9 cellular contexts compared by ENCODE assay signal in the genomic region with DNA sequence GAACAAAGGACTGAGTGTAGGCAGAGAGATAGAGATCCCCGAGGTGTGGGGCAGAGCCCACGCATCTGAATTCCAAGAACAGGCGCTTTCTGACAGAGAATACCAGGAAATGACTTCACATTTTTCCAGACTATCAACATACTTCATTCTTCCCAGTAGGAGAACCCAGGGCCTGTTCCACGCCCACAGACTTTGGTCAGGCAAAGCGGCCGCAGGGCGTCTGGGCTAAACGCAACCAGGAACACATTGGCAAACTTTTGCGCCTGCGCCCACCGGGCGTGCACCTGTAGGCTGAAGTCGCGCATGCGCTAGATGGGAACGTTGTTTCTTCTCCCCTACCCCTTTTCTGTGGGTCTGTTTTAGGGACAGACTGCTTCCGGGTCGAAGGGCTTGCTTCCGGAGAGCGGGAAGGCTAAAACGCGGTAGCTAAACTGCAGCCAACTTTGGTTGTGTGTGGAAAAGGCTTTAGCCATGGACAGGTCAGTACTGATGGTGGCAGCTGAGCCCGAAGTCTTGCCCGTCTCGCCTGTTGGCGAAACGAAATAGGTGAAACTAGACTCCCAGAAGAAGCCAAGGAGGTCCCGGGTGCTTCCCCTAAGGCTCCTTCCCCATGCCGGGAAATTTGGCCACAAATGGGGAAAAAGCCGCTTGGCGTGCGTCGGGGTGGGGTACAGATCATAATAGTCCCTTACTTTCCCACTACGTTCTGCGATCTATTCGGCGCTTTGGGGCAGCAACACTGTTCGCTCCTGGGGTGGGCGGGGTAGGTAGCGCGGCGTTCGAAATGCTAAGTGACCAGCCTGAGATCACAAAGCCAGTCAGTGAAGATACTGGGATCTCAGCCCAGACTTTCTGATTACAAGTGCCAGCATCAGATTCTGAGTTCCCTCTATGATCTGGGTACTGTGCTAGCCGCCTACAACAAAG.
DNase-seq lines count a peak whose midpoint lies in the region; ATAC-seq, FAIRE-seq and TF ChIP-seq lines count a peak whose summit lies in the region.
"Had no signal": no experiment of that assay in that cellular context is flagged by ENCODE, and none has a peak within 500 bp of the region (broad histone marks: within the 10 kb centered on the region; RNA-seq: fewer than 3 reads in every experiment).

NUP107 (plus strand) TSS at position 384 of the 927 bp plus-strand sequence; CDS start at position 472, 88 bp downstream.

- FAIRE-seq in islet of Langerhans (lab: Jason Lieb, UNC) = peak; percentile 45
- FAIRE-seq: TTC549 had no signal

- peak within 1 kb of the TSS; percentile 97 for H3K4me3 ChIP-seq in AG09309 (ENCODE audit: control insufficient read depth, low read depth, low read length)

- peak; percentile 95 for ATAC-seq in GM19025 (IDR thresholded peaks at IDR 0.05; ENCODE audit: low read depth, unreplicated experiment)
- peak; percentile 95 for ATAC-seq in HG03342 (IDR thresholded peaks at IDR 0.05; ENCODE audit: unreplicated experiment)
- ATAC-seq in activated CD4-positive, CD25-positive, alpha-beta regulatory T cell treated with anti-CD3 and anti-CD28 coated beads, Interleukin-2, amount 50 U/mL, for 24 hours = peak; percentile 96 to 97

- DNase-seq in AG09309 (ENCODE audit: low read depth) (peak; percentile 96), NCI-H446 (lab: John Stamatoyannopoulos, UW) (peak; percentile 87 to 99), cerebellar cortex (ENCODE audit: low spot score) (peak; percentile 98)
- peak; percentile 97 for DNase-seq in stimulated activated CD4-positive, alpha-beta T cell treated with anti-CD3 and anti-CD28 coated beads, Interleukin-12 subunit alpha, Interleukin-12 subunit beta, amount 100 ng/mL, for 4 hours

- peak; percentile 47 for TF ChIP-seq CTCF in AG09309 (IDR thresholded peaks at IDR 0.05; ENCODE audit: control insufficient read depth, insufficient read depth, low read depth, low read length, missing control alignments)

Comparison
In these comparisons a context has a peak if more than half of its experiments do, and no peak if none do; other contexts are left out.
1. Peak in every context shown above with its lines: DNase-seq, ATAC-seq and H3K4me3 ChIP-seq.